In the genomic region with DNA sequence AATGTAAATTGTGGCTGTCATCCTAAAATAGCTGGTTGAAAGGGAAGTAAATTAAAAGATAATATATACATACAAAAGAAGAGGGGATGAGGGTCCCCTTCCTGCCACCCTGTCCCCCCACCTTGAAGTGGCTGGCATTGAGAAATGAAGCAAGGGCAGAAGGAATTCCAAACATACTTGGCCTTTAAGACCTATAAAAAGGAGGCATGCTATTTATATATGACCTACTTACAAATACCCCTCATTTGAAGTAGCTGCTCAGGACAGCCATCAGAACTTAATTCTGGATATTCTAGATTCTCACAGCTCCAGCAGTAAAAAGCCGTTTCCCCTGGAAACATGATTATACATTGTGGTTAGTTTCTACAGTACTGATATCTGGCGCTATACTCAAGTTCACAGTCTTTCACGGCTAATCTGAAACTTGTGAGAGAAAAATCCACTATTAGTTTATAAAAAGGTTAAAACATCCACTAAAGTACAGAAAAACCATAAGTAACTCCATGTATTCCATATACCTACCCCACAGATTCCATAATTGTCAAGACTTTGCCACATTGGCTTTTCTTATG, we compare ENCODE assay signal across 19 cellular contexts.
"Had no signal": no experiment of that assay in that cellular context is flagged by ENCODE, and none has a peak within 500 bp of the region (broad histone marks: within the 10 kb centered on the region; RNA-seq: fewer than 3 reads in every experiment).

No MANE protein-coding gene starts in this region.

- H3K27ac Mint-ChIP-seq: activated B cell treated with CpG ODN at 0.5 μM for 24 hours; activated naive CD4-positive, alpha-beta T cell treated with anti-CD3 and anti-CD28 coated beads, Interleukin-2, amount 50 U/mL, for 72 hours; activated T-cell treated with anti-CD3 and anti-CD28 coated beads, Interleukin-2, amount 50 U/mL, for 72 hours; effector memory CD8-positive, alpha-beta T cell; immature natural killer cell; stimulated activated naive CD8-positive, alpha-beta T cell treated with anti-CD3 and anti-CD28 coated beads, Interleukin-15, Interleukin-2, amounts not matched to agents 100 ng/mL and 50 ng/mL, for 24 hours; type B pancreatic cell had no signal

- H3K4me1 Mint-ChIP-seq: activated B cell treated with CpG ODN at 0.5 μM for 24 hours had no signal

- H3K27me3 ChIP-seq: gastrocnemius medialis, heart left ventricle, pancreas, suprapubic skin had no signal

- H3K27ac ChIP-seq: epithelial cell of prostate, pancreas, suprapubic skin had no signal

- H3K9me3 ChIP-seq: gastrocnemius medialis, heart left ventricle, pancreas, suprapubic skin had no signal

- FAIRE-seq: pancreas had no signal

- H3K4me3 Mint-ChIP-seq: activated B cell treated with CpG ODN at 0.5 μM for 24 hours; activated T-cell treated with anti-CD3 and anti-CD28 coated beads, Interleukin-2, amount 50 U/mL, for 72 hours; effector memory CD8-positive, alpha-beta T cell; immature natural killer cell; neural crest cell; stimulated activated naive CD8-positive, alpha-beta T cell treated with anti-CD3 and anti-CD28 coated beads, Interleukin-15, Interleukin-2, amounts not matched to agents 100 ng/mL and 50 ng/mL, for 24 hours; type B pancreatic cell had no signal

- H3K4me3 ChIP-seq: gastrocnemius medialis, heart left ventricle, pancreas, suprapubic skin had no signal

- DNase-seq: activated B cell treated with CpG ODN at 0.5 μM for 24 hours; activated CD4-positive, alpha-beta T cell treated with anti-CD3 and anti-CD28 coated beads for 48 hours; activated CD8-positive, alpha-beta memory T cell treated with anti-CD3 and anti-CD28 coated beads, Interleukin-2, amount 50 U/mL, for 48 hours; activated gamma-delta T cell; activated T-cell treated with anti-CD3 and anti-CD28 coated beads, Interleukin-2, amount 50 U/mL, for 72 hours; amniotic stem cell; dermis blood vessel endothelial cell; effector memory CD8-positive, alpha-beta T cell; gastrocnemius medialis; heart left ventricle; immature natural killer cell; pancreas; T-helper 1 cell had no signal

- H3K9me3 Mint-ChIP-seq: activated B cell treated with CpG ODN at 0.5 μM for 24 hours; activated naive CD4-positive, alpha-beta T cell treated with anti-CD3 and anti-CD28 coated beads, Interleukin-2, amount 50 U/mL, for 72 hours; activated T-cell treated with anti-CD3 and anti-CD28 coated beads, Interleukin-2, amount 50 U/mL, for 72 hours; effector memory CD8-positive, alpha-beta T cell; immature natural killer cell; stimulated activated naive CD8-positive, alpha-beta T cell treated with anti-CD3 and anti-CD28 coated beads, Interleukin-15, Interleukin-2, amounts not matched to agents 100 ng/mL and 50 ng/mL, for 24 hours; type B pancreatic cell had no signal

- H3K36me3 ChIP-seq: gastrocnemius medialis, heart left ventricle, pancreas, suprapubic skin had no signal

- ATAC-seq: activated naive CD4-positive, alpha-beta T cell treated with anti-CD3 and anti-CD28 coated beads, Interleukin-2, amount 50 U/mL, for 72 hours; activated T-cell treated with anti-CD3 and anti-CD28 coated beads, Interleukin-2, amount 50 U/mL, for 72 hours; effector memory CD8-positive, alpha-beta T cell; gastrocnemius medialis; pancreas had no signal

- H3K36me3 Mint-ChIP-seq: activated naive CD4-positive, alpha-beta T cell treated with anti-CD3 and anti-CD28 coated beads, Interleukin-2, amount 50 U/mL, for 72 hours; type B pancreatic cell had no signal

- H3K4me1 ChIP-seq: pancreas, suprapubic skin had no signal

- H3K27me3 Mint-ChIP-seq: stimulated activated naive CD8-positive, alpha-beta T cell treated with anti-CD3 and anti-CD28 coated beads, Interleukin-15, Interleukin-2, amounts not matched to agents 100 ng/mL and 50 ng/mL, for 24 hours; type B pancreatic cell had no signal
